ENCODE assay signal across 27 cellular contexts in the genomic region with DNA sequence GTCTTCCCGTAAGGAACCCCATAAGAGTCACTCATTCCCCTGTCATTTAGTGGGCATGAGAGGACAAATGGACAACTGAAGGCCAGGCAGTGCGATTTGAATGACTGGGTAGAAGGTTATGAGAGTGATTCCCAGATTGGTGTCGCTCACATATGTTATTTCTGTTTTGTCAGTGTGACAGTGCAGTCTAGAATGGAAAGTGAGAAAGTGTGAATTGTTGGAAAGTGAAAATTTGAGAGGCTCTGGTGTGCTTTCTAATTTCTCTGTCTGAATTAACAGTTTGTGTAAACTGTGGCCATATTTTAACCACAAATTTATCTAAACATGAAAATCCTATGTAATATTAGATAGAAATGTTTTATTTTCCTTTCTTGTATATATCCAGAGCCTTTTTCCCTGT.
"Had no signal": no experiment of that assay in that cellular context is flagged by ENCODE, and none has a peak within 500 bp of the region (broad histone marks: within the 10 kb centered on the region; RNA-seq: fewer than 3 reads in every experiment).

No MANE protein-coding gene starts in this region.

- H3K27me3 ChIP-seq: stomach, suprapubic skin, testis, thyroid gland, tibial artery, tibial nerve, transverse colon, upper lobe of left lung, upper lobe of right lung, uterus, vagina had no signal

- H3K4me3 ChIP-seq: stomach, suprapubic skin, testis, thoracic aorta, thyroid gland, tibial artery, tibial nerve, transverse colon, upper lobe of left lung, upper lobe of right lung, uterus, vagina had no signal

- H3K36me3 Mint-ChIP-seq: stimulated activated effector memory CD8-positive, alpha-beta T cell treated with anti-CD3 and anti-CD28 coated beads, Interleukin-12 subunit alpha, Interleukin-12 subunit beta, amount 100 ng/mL, for 72 hours; stimulated activated memory B cell treated with anti-CD40 and anti-IgM and Interleukin-4, amounts not matched to agents 10 μg/mL and 1 μg/mL and 100 μg/mL, for 72 hours; stimulated activated naive B cell treated with anti-CD40 and anti-IgM and Interleukin-4, amounts not matched to agents 10 μg/mL and 1 μg/mL and 100 μg/mL, for 72 hours had no signal

- H3K36me3 ChIP-seq: stomach, suprapubic skin, thoracic aorta, thyroid gland, tibial artery, tibial nerve, transverse colon, upper lobe of left lung, upper lobe of right lung, uterus, vagina had no signal

- H3K9me3 Mint-ChIP-seq: stimulated activated memory B cell treated with anti-CD40 and anti-IgM and Interleukin-4, amounts not matched to agents 10 μg/mL and 1 μg/mL and 100 μg/mL, for 72 hours; stimulated activated naive B cell treated with anti-CD40 and anti-IgM and Interleukin-4, amounts not matched to agents 10 μg/mL and 1 μg/mL and 100 μg/mL, for 72 hours; stimulated activated naive CD8-positive, alpha-beta T cell treated with anti-CD3 and anti-CD28 coated beads, Interleukin-15, Interleukin-2, amounts not matched to agents 100 ng/mL and 50 ng/mL, for 24 hours had no signal

- H3K27ac Mint-ChIP-seq: stimulated activated effector memory CD8-positive, alpha-beta T cell treated with anti-CD3 and anti-CD28 coated beads, Interleukin-12 subunit alpha, Interleukin-12 subunit beta, amount 100 ng/mL, for 72 hours; stimulated activated memory B cell treated with anti-CD40 and anti-IgM and Interleukin-4, amounts not matched to agents 10 μg/mL and 1 μg/mL and 100 μg/mL, for 72 hours; stimulated activated naive B cell treated with anti-CD40 and anti-IgM and Interleukin-4, amounts not matched to agents 10 μg/mL and 1 μg/mL and 100 μg/mL, for 72 hours; stimulated activated naive CD8-positive, alpha-beta T cell treated with anti-CD3 and anti-CD28 coated beads, Interleukin-15, amount 100 ng/mL, for 72 hours; stimulated activated naive CD8-positive, alpha-beta T cell treated with anti-CD3 and anti-CD28 coated beads, Interleukin-15, Interleukin-2, amounts not matched to agents 100 ng/mL and 50 ng/mL, for 24 hours had no signal

- DNase-seq: stimulated activated CD4-positive, alpha-beta T cell treated with anti-CD3 and anti-CD28 coated beads, Interleukin-2, amount 100 ng/mL, for 48 hours; stimulated activated CD4-positive, alpha-beta T cell treated with anti-CD3 and anti-CD28 coated beads, Interleukin-4, amount 100 ng/mL, for 1 hour; stimulated activated CD4-positive, alpha-beta T cell treated with anti-CD3 and anti-CD28 coated beads, Interleukin-4, amount 100 ng/mL, for 24 hours; stimulated activated CD4-positive, alpha-beta T cell treated with anti-CD3 and anti-CD28 coated beads, Interleukin-4, amount 100 ng/mL, for 4 hours; stimulated activated CD8-positive, alpha-beta memory T cell treated with anti-CD3 and anti-CD28 coated beads, Interleukin-4, amount 100 ng/mL, for 48 hours; stimulated activated naive B cell treated with anti-CD40 and anti-IgM and Interleukin-4, amounts not matched to agents 10 μg/mL and 1 μg/mL and 100 μg/mL, for 72 hours; stimulated activated naive CD4-positive, alpha-beta T cell; stimulated activated naive CD4-positive, alpha-beta T cell treated with Interleukin-2 at 50 U/mL for 16 hours; stimulated activated naive CD8-positive, alpha-beta T cell treated with anti-CD3 and anti-CD28 coated beads, Interleukin-15, amount 100 ng/mL, for 72 hours; stimulated activated naive CD8-positive, alpha-beta T cell treated with anti-CD3 and anti-CD28 coated beads, Interleukin-15, Interleukin-2, amounts not matched to agents 100 U/mL and 50 U/mL, for 24 hours; stomach; substantia nigra; testis; thyroid gland; tibial artery; transverse colon; trophoblast cell; upper lobe of left lung; upper lobe of right lung; uterus had no signal

- H3K4me1 ChIP-seq: suprapubic skin, testis, tibial artery, transverse colon, upper lobe of left lung, upper lobe of right lung, uterus, vagina had no signal

- H3K27ac ChIP-seq: stomach, suprapubic skin, testis, thoracic aorta, thyroid gland, tibial artery, tibial nerve, transverse colon, upper lobe of left lung, upper lobe of right lung, uterus, vagina had no signal

- H3K9me3 ChIP-seq: stomach, suprapubic skin, testis, thoracic aorta, thyroid gland, tibial artery, tibial nerve, transverse colon, upper lobe of left lung, upper lobe of right lung, uterus, vagina had no signal

- ATAC-seq: stimulated activated effector memory CD8-positive, alpha-beta T cell treated with anti-CD3 and anti-CD28 coated beads, Interleukin-12 subunit alpha, Interleukin-12 subunit beta, amount 100 ng/mL, for 72 hours; stimulated activated memory B cell treated with anti-CD40 and anti-IgM and Interleukin-4, amounts not matched to agents 10 μg/mL and 1 μg/mL and 100 μg/mL, for 72 hours; stimulated activated naive B cell treated with anti-CD40 and anti-IgM and Interleukin-4, amounts not matched to agents 10 μg/mL and 1 μg/mL and 100 μg/mL, for 72 hours; stimulated activated naive CD8-positive, alpha-beta T cell treated with anti-CD3 and anti-CD28 coated beads, Interleukin-15, amount 100 ng/mL, for 72 hours; stimulated activated naive CD8-positive, alpha-beta T cell treated with anti-CD3 and anti-CD28 coated beads, Interleukin-15, Interleukin-2, amounts not matched to agents 100 U/mL and 50 U/mL, for 24 hours; upper lobe of right lung had no signal

- H3K4me1 Mint-ChIP-seq: stimulated activated effector memory CD8-positive, alpha-beta T cell treated with anti-CD3 and anti-CD28 coated beads, Interleukin-12 subunit alpha, Interleukin-12 subunit beta, amount 100 ng/mL, for 72 hours; stimulated activated memory B cell treated with anti-CD40 and anti-IgM and Interleukin-4, amounts not matched to agents 10 μg/mL and 1 μg/mL and 100 μg/mL, for 72 hours; stimulated activated naive B cell treated with anti-CD40 and anti-IgM and Interleukin-4, amounts not matched to agents 10 μg/mL and 1 μg/mL and 100 μg/mL, for 72 hours; stimulated activated naive CD8-positive, alpha-beta T cell treated with anti-CD3 and anti-CD28 coated beads, Interleukin-15, amount 100 ng/mL, for 72 hours had no signal

- H3K27me3 Mint-ChIP-seq: stimulated activated memory B cell treated with anti-CD40 and anti-IgM and Interleukin-4, amounts not matched to agents 10 μg/mL and 1 μg/mL and 100 μg/mL, for 72 hours; stimulated activated naive B cell treated with anti-CD40 and anti-IgM and Interleukin-4, amounts not matched to agents 10 μg/mL and 1 μg/mL and 100 μg/mL, for 72 hours; stimulated activated naive CD8-positive, alpha-beta T cell treated with anti-CD3 and anti-CD28 coated beads, Interleukin-15, amount 100 ng/mL, for 72 hours; stimulated activated naive CD8-positive, alpha-beta T cell treated with anti-CD3 and anti-CD28 coated beads, Interleukin-15, Interleukin-2, amounts not matched to agents 100 ng/mL and 50 ng/mL, for 24 hours had no signal

- H3K4me3 Mint-ChIP-seq: stimulated activated effector memory CD8-positive, alpha-beta T cell treated with anti-CD3 and anti-CD28 coated beads, Interleukin-12 subunit alpha, Interleukin-12 subunit beta, amount 100 ng/mL, for 72 hours; stimulated activated memory B cell treated with anti-CD40 and anti-IgM and Interleukin-4, amounts not matched to agents 10 μg/mL and 1 μg/mL and 100 μg/mL, for 72 hours; stimulated activated naive B cell treated with anti-CD40 and anti-IgM and Interleukin-4, amounts not matched to agents 10 μg/mL and 1 μg/mL and 100 μg/mL, for 72 hours; stimulated activated naive CD8-positive, alpha-beta T cell treated with anti-CD3 and anti-CD28 coated beads, Interleukin-15, amount 100 ng/mL, for 72 hours; stimulated activated naive CD8-positive, alpha-beta T cell treated with anti-CD3 and anti-CD28 coated beads, Interleukin-15, Interleukin-2, amounts not matched to agents 100 ng/mL and 50 ng/mL, for 24 hours had no signal
